Comparison of ENCODE assay signal across 28 cellular contexts in genomic region chr12:131456301-131457027, GRCh38.
"Had no signal": no experiment of that assay in that cellular context is flagged by ENCODE, and none has a peak within 500 bp of the region (broad histone marks: within the 10 kb centered on the region; RNA-seq: fewer than 3 reads in every experiment).

No MANE protein-coding gene starts in this region.

- H3K27ac ChIP-seq: esophagus muscularis mucosa, foreskin keratinocyte, left ventricle myocardium inferior, pancreas, prostate gland, sigmoid colon, tibial artery had no signal

- FAIRE-seq: bronchial epithelial cell, islet of Langerhans, pancreas, small intestine had no signal

- H3K4me3 Mint-ChIP-seq: activated CD8-positive, alpha-beta T cell treated with anti-CD3 and anti-CD28 coated beads, Interleukin-2, amount 10 ng/mL, durations not matched to agents 7 days and 5 days; activated naive CD8-positive, alpha-beta T cell; central memory CD8-positive, alpha-beta T cell; dendritic cell treated with granulocyte-macrophage colony-stimulating factor and Interleukin-4, amounts not matched to agents 40 ng/mL and 50 ng/mL, for 4 days; natural killer cell treated with Interleukin-12 subunit alpha and Interleukin-12 subunit beta and Interleukin-15 and Interleukin-18, amount 100 ng/mL, for 72 hours; stimulated activated memory B cell treated with anti-CD40 and anti-IgM and Interleukin-4, amounts not matched to agents 10 μg/mL and 1 μg/mL and 100 μg/mL, for 72 hours; stimulated activated naive CD8-positive, alpha-beta T cell treated with anti-CD3 and anti-CD28 coated beads, Interleukin-15, amount 100 ng/mL, for 72 hours; WTC11 had no signal

- H3K4me1 Mint-ChIP-seq: central memory CD8-positive, alpha-beta T cell; stimulated activated naive CD8-positive, alpha-beta T cell treated with anti-CD3 and anti-CD28 coated beads, Interleukin-15, amount 100 ng/mL, for 72 hours had no signal

- H3K4me1 ChIP-seq: esophagus muscularis mucosa, foreskin keratinocyte, left ventricle myocardium inferior, pancreas, prostate gland, sigmoid colon, tibial artery had no signal

- H3K27me3 ChIP-seq: foreskin keratinocyte, pancreas had no signal

- H3K9me3 ChIP-seq: esophagus muscularis mucosa, mucosa of descending colon, pancreas, prostate gland, sigmoid colon had no signal

- H3K27ac Mint-ChIP-seq: activated CD8-positive, alpha-beta T cell treated with anti-CD3 and anti-CD28 coated beads, Interleukin-2, amount 10 ng/mL, durations not matched to agents 7 days and 5 days; activated naive CD8-positive, alpha-beta T cell; dendritic cell treated with granulocyte-macrophage colony-stimulating factor and Interleukin-4, amounts not matched to agents 40 ng/mL and 50 ng/mL, for 4 days; natural killer cell treated with Interleukin-12 subunit alpha and Interleukin-12 subunit beta and Interleukin-15 and Interleukin-18, amount 100 ng/mL, for 72 hours; stimulated activated memory B cell treated with anti-CD40 and anti-IgM and Interleukin-4, amounts not matched to agents 10 μg/mL and 1 μg/mL and 100 μg/mL, for 72 hours; stimulated activated naive CD8-positive, alpha-beta T cell treated with anti-CD3 and anti-CD28 coated beads, Interleukin-15, amount 100 ng/mL, for 72 hours; WTC11 had no signal

- H3K9me3 Mint-ChIP-seq: central memory CD8-positive, alpha-beta T cell; dendritic cell treated with granulocyte-macrophage colony-stimulating factor and Interleukin-4, amounts not matched to agents 40 ng/mL and 50 ng/mL, for 4 days; natural killer cell treated with Interleukin-12 subunit alpha and Interleukin-12 subunit beta and Interleukin-15 and Interleukin-18, amount 100 ng/mL, for 72 hours; WTC11 had no signal

- DNase-seq: activated CD4-positive, alpha-beta T cell treated with anti-CD3 and anti-CD28 coated beads for 1 hour; activated CD4-positive, alpha-beta T cell treated with anti-CD3 and anti-CD28 coated beads, Interleukin-2, amount 50 U/mL, for 1 hour; activated CD8-positive, alpha-beta T cell treated with anti-CD3 and anti-CD28 coated beads, Interleukin-2, amount 10 ng/mL, durations not matched to agents 7 days and 5 days; activated effector memory CD4-positive, alpha-beta T cell treated with Interleukin-2 at 50 U/mL for 16 hours; activated naive CD4-positive, alpha-beta T cell treated with Interleukin-2 at 50 U/mL for 16 hours; anterior cingulate cortex; foreskin keratinocyte; left ventricle myocardium inferior; mucosa of descending colon; pancreas; sigmoid colon; small intestine; stimulated activated CD4-positive, alpha-beta T cell treated with anti-CD3 and anti-CD28 coated beads, Interleukin-1b, Interleukin-23, amount 100 ng/mL, for 48 hours; stimulated activated CD4-positive, alpha-beta T cell treated with anti-CD3 and anti-CD28 coated beads, Interleukin-4, amount 100 ng/mL, for 4 hours; stimulated activated CD8-positive, alpha-beta memory T cell treated with anti-CD3 and anti-CD28 coated beads, Interleukin-4, amount 100 ng/mL, for 48 hours; stimulated activated naive CD8-positive, alpha-beta T cell treated with anti-CD3 and anti-CD28 coated beads, Interleukin-15, amount 100 ng/mL, for 72 hours; T-helper 2 cell; tibial artery had no signal

- H3K36me3 Mint-ChIP-seq: activated naive CD8-positive, alpha-beta T cell; natural killer cell treated with Interleukin-12 subunit alpha and Interleukin-12 subunit beta and Interleukin-15 and Interleukin-18, amount 100 ng/mL, for 72 hours; stimulated activated memory B cell treated with anti-CD40 and anti-IgM and Interleukin-4, amounts not matched to agents 10 μg/mL and 1 μg/mL and 100 μg/mL, for 72 hours; WTC11 had no signal

- H3K36me3 ChIP-seq: esophagus muscularis mucosa, left ventricle myocardium inferior, pancreas, prostate gland, sigmoid colon, tibial artery had no signal

- ATAC-seq: activated CD8-positive, alpha-beta T cell treated with anti-CD3 and anti-CD28 coated beads, Interleukin-2, amount 10 ng/mL, durations not matched to agents 7 days and 5 days; foreskin keratinocyte; mucosa of descending colon; pancreas; stimulated activated memory B cell treated with anti-CD40 and anti-IgM and Interleukin-4, amounts not matched to agents 10 μg/mL and 1 μg/mL and 100 μg/mL, for 72 hours; stimulated activated naive CD8-positive, alpha-beta T cell treated with anti-CD3 and anti-CD28 coated beads, Interleukin-15, amount 100 ng/mL, for 72 hours; WTC11 had no signal

- H3K4me3 ChIP-seq: esophagus muscularis mucosa, left ventricle myocardium inferior, mucosa of descending colon, pancreas, prostate gland, sigmoid colon, tibial artery had no signal
